8 cellular contexts compared by ENCODE assay signal in the genomic region with DNA sequence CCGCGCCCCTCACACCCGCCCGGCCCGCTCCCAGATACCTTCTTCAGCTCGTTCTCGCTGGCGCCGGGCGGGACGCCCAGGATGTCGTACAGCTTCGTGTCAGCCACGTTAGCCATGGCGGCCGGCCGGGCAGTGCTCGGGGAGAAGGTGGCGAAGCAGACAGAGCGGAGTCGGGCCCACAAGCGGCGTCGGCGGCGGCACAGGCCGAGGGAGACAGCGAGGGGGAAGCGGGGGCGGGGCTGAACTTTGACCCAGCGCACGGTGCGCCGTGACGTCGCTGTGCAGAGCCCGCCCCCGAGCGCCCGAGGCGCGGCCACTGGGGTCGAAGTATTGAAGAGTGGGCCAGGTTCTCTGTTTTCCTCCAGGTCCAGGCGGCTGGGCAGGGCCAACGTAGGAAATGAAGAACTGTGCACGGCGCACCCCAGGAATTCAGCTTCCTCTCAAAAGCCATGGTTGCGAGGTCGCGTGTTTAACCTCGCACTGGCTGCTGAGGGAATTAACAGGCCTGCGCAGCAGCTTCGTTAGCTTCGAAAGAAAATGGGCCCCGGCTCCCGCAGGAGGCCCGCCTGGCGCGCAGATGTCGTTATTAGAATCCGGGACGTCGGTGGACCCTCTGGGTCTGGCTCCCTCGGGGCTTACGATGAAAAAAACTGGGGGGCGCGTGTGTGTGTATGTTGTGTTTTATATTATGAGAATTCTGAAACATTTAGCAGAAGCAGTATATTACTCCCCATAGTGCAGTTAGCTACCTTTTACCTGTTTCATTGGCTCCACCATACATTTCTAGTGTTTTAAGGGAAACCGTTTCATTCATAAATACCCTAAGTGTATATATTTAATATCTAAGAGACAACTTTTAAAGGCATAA. TPM values are rescaled to one million over a fixed set of nuclear protein-coding genes. Genes with fewer than 3 reads are reported as not detected.
DNase-seq lines count a peak whose midpoint lies in the region; ATAC-seq, FAIRE-seq and TF ChIP-seq lines count a peak whose summit lies in the region.

DNAJA2 (minus strand) TSS at position 218 of the 868 bp plus-strand sequence; CDS start at position 116, 102 bp downstream.

- H3K9me3 ChIP-seq in NT2/D1 (ENCODE audit: insufficient read depth, low read length): no peaks in the 10 kb centered on the region

- ATAC-seq in GM21367 (IDR thresholded peaks at IDR 0.05; ENCODE audit: unreplicated experiment): peak; percentile 68

- H3K36me3 ChIP-seq in NT2/D1 (ENCODE audit: insufficient read depth, insufficient read length, low read length): peaks cover 36% of the 10 kb centered on the region

- H3K4me3 Mint-ChIP-seq in endothelial cell (ENCODE audit: unreplicated experiment) (peak within 1 kb of the TSS; percentile 93), mesothelial cell of epicardium (peak within 1 kb of the TSS; percentile 92)

- no peak for TF ChIP-seq CTCF in endothelial cell (IDR thresholded peaks at IDR 0.05; ENCODE audit: unreplicated experiment)
- no peak for TF ChIP-seq CTCF in mesothelial cell of epicardium (IDR thresholded peaks at IDR 0.05; ENCODE audit: unreplicated experiment)

- H3K4me3 ChIP-seq in NT2/D1 (ENCODE audit: insufficient read length, low read depth): peak within 1 kb of the TSS; percentile 88

- H3K27me3 ChIP-seq in NT2/D1 (ENCODE audit: insufficient read depth, insufficient read length): no peaks in the 10 kb centered on the region

- H3K27me3 Mint-ChIP-seq in endothelial cell (ENCODE audit: unreplicated experiment): peaks cover 10% of the 10 kb centered on the region
- H3K27me3 Mint-ChIP-seq in mesothelial cell of epicardium (ENCODE audit: low read depth): no peaks in the 10 kb centered on the region

- H3K4me1 ChIP-seq in NT2/D1 (ENCODE audit: insufficient read depth, insufficient read length): no peaks in the 10 kb centered on the region

- in situ Hi-C loops in Caki2 (cut with HindIII; ENCODE audit: low pct_unique_long_range_greater_than_20kb, low sequenced_read_pairs): no loop called here

- peak within 1 kb of the TSS; percentile 95 for H3K27ac Mint-ChIP-seq in endothelial cell (ENCODE audit: unreplicated experiment)
- peak within 1 kb of the TSS; percentile 99 for H3K27ac Mint-ChIP-seq in mesothelial cell of epicardium

- H3K9me3 Mint-ChIP-seq in endothelial cell (ENCODE audit: unreplicated experiment) (no peaks in the 10 kb centered on the region), mesothelial cell of epicardium (no peaks in the 10 kb centered on the region)

- peak; percentile 91 for FAIRE-seq in HTR-8/SVneo (lab: Jason Lieb, UNC)

- H3K36me3 Mint-ChIP-seq in endothelial cell (ENCODE audit: low read depth, unreplicated experiment) (peaks cover 4% of the 10 kb centered on the region), mesothelial cell of epicardium (peaks cover 5% of the 10 kb centered on the region)

- peak within 1 kb of the TSS; percentile 98 for H3K9ac ChIP-seq in NT2/D1 (ENCODE audit: insufficient read length, low read depth)

- DNase-seq in Caki2 (ENCODE audit: low read depth) (peak; percentile 80), HTR-8/SVneo (ENCODE audit: insufficient read length, low spot score) (peak; percentile 89), NT2/D1 (ENCODE audit: low read depth, low spot score) (peak; percentile 83), endothelial cell (ENCODE audit: low spot score) (peak; percentile 92), mesothelial cell of epicardium (ENCODE audit: low spot score in 2 of 2, unreplicated experiment in 2 of 2) (peak; percentile 83 to 91)
- peak; percentile 75 for DNase-seq in activated CD8-positive, alpha-beta memory T cell treated with anti-CD3 and anti-CD28 coated beads, Interleukin-2, amount 50 U/mL, for 24 hours (ENCODE audit: extremely low read depth)
- DNase-seq in stimulated activated CD8-positive, alpha-beta memory T cell treated with anti-CD3 and anti-CD28 coated beads, Interleukin-15, amount 100 ng/mL, for 4 hours (ENCODE audit: low read depth in 2 of 2): peak; percentile 81 to 83

- peaks cover 17% of the 10 kb centered on the region for H3K4me1 Mint-ChIP-seq in endothelial cell (ENCODE audit: unreplicated experiment)
- peaks cover 29% of the 10 kb centered on the region for H3K4me1 Mint-ChIP-seq in mesothelial cell of epicardium

RNA-seq across cellular contexts. Expression of gene DNAJA2, which starts in this region (rescaled TPM):
- 49.8 and 62.8 TPM in 2 replicates for total RNA-seq in Caki2 (2014; rRNA removed; shearing (Covaris generic); ENCODE audit: low replicate concordance)
- 56.5 TPM for total RNA-seq in endothelial cell (ENCODE audit: unreplicated experiment)
- total RNA-seq in mesothelial cell of epicardium: 65.9 to 68.5 TPM (median 66.9 TPM) in 3 replicates

Comparison
In these comparisons a context has a peak if more than half of its experiments do, and no peak if none do; other contexts are left out.
1. Peak in every context shown above with its lines: DNase-seq, ATAC-seq and H3K4me3 ChIP-seq.